In the genomic region with DNA sequence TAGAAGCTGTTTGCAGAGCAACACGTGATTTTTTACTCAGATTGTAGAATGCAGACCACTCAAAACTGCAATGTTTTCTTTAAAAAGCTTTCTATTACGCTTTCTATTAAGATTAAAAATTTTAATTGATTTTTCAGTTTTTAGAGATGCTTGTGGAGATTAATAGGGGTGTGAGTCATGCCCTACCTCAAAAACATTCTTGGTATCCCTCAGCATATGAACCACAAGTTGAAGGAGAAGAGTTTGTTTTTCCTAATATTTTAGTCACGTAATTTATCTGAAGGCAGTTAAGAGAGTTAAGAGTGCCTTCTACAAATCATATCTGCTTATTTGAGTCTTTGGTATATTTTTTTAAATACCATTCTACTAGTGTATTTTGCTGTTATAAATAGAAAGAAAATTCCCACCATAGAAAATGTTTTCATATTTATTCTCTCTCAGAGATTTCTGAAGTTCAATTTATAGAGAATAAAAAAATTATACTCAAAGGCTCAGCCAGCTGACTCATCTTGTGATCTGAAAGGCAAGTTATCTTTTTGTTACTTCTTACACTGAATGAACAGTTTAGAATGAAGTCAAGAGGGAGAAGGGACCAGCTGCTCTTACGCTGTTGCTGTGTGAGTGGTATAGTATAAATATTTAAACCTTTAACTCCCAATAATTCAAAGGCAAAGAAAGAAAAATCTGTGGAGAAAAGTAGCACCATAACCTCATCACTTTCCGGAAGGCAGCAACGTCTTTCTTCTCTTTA, we compare ENCODE assay signal across 13 cellular contexts. TPM values are rescaled to one million over a fixed set of nuclear protein-coding genes. Genes with fewer than 3 reads are reported as not detected.
DNase-seq lines count a peak whose midpoint lies in the region; ATAC-seq and TF ChIP-seq lines count a peak whose summit lies in the region.
"Had no signal": no experiment of that assay in that cellular context is flagged by ENCODE, and none has a peak within 500 bp of the region (broad histone marks: within the 10 kb centered on the region; RNA-seq: fewer than 3 reads in every experiment).

No MANE protein-coding gene starts in this region.

- no peaks in the 10 kb centered on the region for H4K20me1 ChIP-seq in IMR-90 (ENCODE audit: insufficient read depth, low read length)

- POLR2A ChIA-PET in CD8-positive, alpha-beta T cell (lab: Charles Lee): interaction anchor here (1.0 to 15.5 kb wide), 5 partner anchors 16 to 72 kb away, joined by 3 to 404 read pairs (median 18); no protein-coding TSS in a partner anchor
- POLR2A ChIA-PET in IMR-90 (lab: Charles Lee; ENCODE audit: unreplicated experiment): no interaction called here
- POLR2A ChIA-PET in activated naive CD8-positive, alpha-beta T cell treated with anti-CD3 and anti-CD28 coated beads, Interleukin-2, amount 10 ng/mL, durations not matched to agents 7 days and 5 days (lab: Charles Lee): interaction anchor here (0.9 to 3.1 kb wide), 7 partner anchors 9 to 71 kb away, joined by 3 to 25 read pairs (median 5); no protein-coding TSS in a partner anchor
- POLR2A ChIA-PET in naive thymus-derived CD8-positive, alpha-beta T cell (lab: Charles Lee): interaction anchor here (0.6 to 18.7 kb wide), 9 partner anchors 8 to 227 kb away, joined by 3 to 1085 read pairs (median 3); partner anchors contain the start of gene RIPOR2

- WGBS in IMR-90 (ENCODE audit: extremely low coverage in 2 of 2, insufficient read length in 1 of 2), 2 experiments: no CpG with 5 or more reads among the region's 6 CpGs
- WGBS in endodermal cell (ENCODE audit: insufficient coverage in 1 of 2, insufficient read length in 1 of 2), 2 experiments: 90% methylated on average over 3 of the region's 6 CpGs; no CpG with 5 or more reads in 1 of the 2 experiments
- 71% methylated on average over 6 of the region's 6 CpGs for WGBS in prostate gland

- H2AFZ ChIP-seq in IMR-90 (replicated peaks; ENCODE audit: low read length, poor library complexity): no peak overlapping the region

- no peak for TF ChIP-seq CTCF in CD8-positive, alpha-beta T cell (IDR thresholded peaks at IDR 0.05)
- TF ChIP-seq CTCF in IMR-90 (conservative IDR thresholded peaks at IDR 0.05; ENCODE audit: low read depth, low read length) (no peak), endodermal cell (conservative IDR thresholded peaks at IDR 0.05) (no peak), prostate gland (IDR thresholded peaks at IDR 0.05) (no peak)

- peaks cover 81% of the 10 kb centered on the region for H3K36me3 Mint-ChIP-seq in CD8-positive, alpha-beta T cell
- H3K36me3 Mint-ChIP-seq in activated naive CD8-positive, alpha-beta T cell treated with anti-CD3 and anti-CD28 coated beads, Interleukin-2, amount 10 ng/mL, durations not matched to agents 7 days and 5 days: peaks cover 33% of the 10 kb centered on the region
- H3K36me3 Mint-ChIP-seq in naive thymus-derived CD8-positive, alpha-beta T cell: peaks cover 50 to 85% (median 58%) of the 10 kb centered on the region in 3 donors
- H3K36me3 Mint-ChIP-seq in endodermal cell (ENCODE audit: low read depth): peaks cover 5% of the 10 kb centered on the region

- H4K8ac ChIP-seq in IMR-90 (ENCODE audit: low read depth in 2 of 2, low read length in 2 of 2): peak overlapping the region in 1 of 2 experiments; percentile 19; a peak in 1 of 4 replicates

- no peak overlapping the region for H2AK5ac ChIP-seq in IMR-90 (ENCODE audit: low read depth, low read length)

- BruUV-seq in IMR-90 (replicated peaks; lab: Mats Ljungman, UMichigan): no TSS peak

- peaks cover 73% of the 10 kb centered on the region for H3K4me1 ChIP-seq in CD8-positive, alpha-beta T cell (ENCODE audit: insufficient read depth, low read length)
- peaks cover 21% of the 10 kb centered on the region for H3K4me1 ChIP-seq in IMR-90 (ENCODE audit: control insufficient read depth, insufficient read depth, low read length)
- H3K4me1 ChIP-seq in endodermal cell (ENCODE audit: control insufficient read depth, insufficient read depth, low read length): peaks cover 26% of the 10 kb centered on the region
- H3K4me1 ChIP-seq in prostate gland (replicated peaks): no peaks in the 10 kb centered on the region

- H2BK5ac ChIP-seq in IMR-90 (ENCODE audit: low read depth, low read length, poor library complexity, severe bottlenecking): peak overlapping the region; percentile 61

- H3K4me3 ChIP-seq in CD8-positive, alpha-beta T cell (ENCODE audit: low read depth, low read length): peak overlapping the region; percentile 38
- H3K4me3 ChIP-seq in IMR-90 (ENCODE audit: insufficient read depth, low read depth, low read length) (no peak overlapping the region), endodermal cell (ENCODE audit: low read length) (no peak overlapping the region), prostate gland (no peak overlapping the region)
- H3K4me3 ChIP-seq: SK-N-MC had no signal

- H3K56ac ChIP-seq in IMR-90 (ENCODE audit: extremely low read depth, insufficient read depth, low read length): no peak overlapping the region; the same call in 1 of the 2 replicates

- intact Hi-C loops in CD8-positive, alpha-beta T cell (cut with DNase I, micrococcal nuclease): loop anchor here (1.0 to 10.0 kb wide), 2 partner anchors 21 to 1607 kb away; partner anchors contain the start of gene HMGN4 (in 1 of the 2)
- intact Hi-C loops in IMR-90 (cut with micrococcal nuclease): no loop called here
- intact Hi-C loops in prostate gland (cut with DNase I): no loop called here

- no peak for ATAC-seq in CD8-positive, alpha-beta T cell
- ATAC-seq in IMR-90 (ENCODE audit: low read depth): peak; percentile 81
- no peak for ATAC-seq in activated naive CD8-positive, alpha-beta T cell treated with anti-CD3 and anti-CD28 coated beads, Interleukin-2, amount 10 ng/mL, durations not matched to agents 7 days and 5 days (ENCODE audit: low read depth)
- no peak for ATAC-seq in naive thymus-derived CD8-positive, alpha-beta T cell

- peaks cover 13% of the 10 kb centered on the region for H3K9me1 ChIP-seq in IMR-90 (ENCODE audit: insufficient read depth, low read length)

- peak overlapping the region; percentile 95 for H3K27ac Mint-ChIP-seq in CD8-positive, alpha-beta T cell
- H3K27ac Mint-ChIP-seq in activated naive CD8-positive, alpha-beta T cell treated with anti-CD3 and anti-CD28 coated beads, Interleukin-2, amount 10 ng/mL, durations not matched to agents 7 days and 5 days: peak overlapping the region; percentile 97
- peak overlapping the region; percentile 87 to 98 (median 95) for H3K27ac Mint-ChIP-seq in naive thymus-derived CD8-positive, alpha-beta T cell
- no peak overlapping the region for H3K27ac Mint-ChIP-seq in endodermal cell

- H3K27me3 Mint-ChIP-seq in CD8-positive, alpha-beta T cell (ENCODE audit: low read depth): no peaks in the 10 kb centered on the region
- no peaks in the 10 kb centered on the region for H3K27me3 Mint-ChIP-seq in activated naive CD8-positive, alpha-beta T cell treated with anti-CD3 and anti-CD28 coated beads, Interleukin-2, amount 10 ng/mL, durations not matched to agents 7 days and 5 days
- H3K27me3 Mint-ChIP-seq in naive thymus-derived CD8-positive, alpha-beta T cell: no peaks in the 10 kb centered on the region
- no peaks in the 10 kb centered on the region for H3K27me3 Mint-ChIP-seq in endodermal cell (ENCODE audit: insufficient read depth)

- H2BK15ac ChIP-seq in IMR-90 (ENCODE audit: low read depth, low read length): no peak overlapping the region

- H3K4ac ChIP-seq in IMR-90 (ENCODE audit: low read depth, low read length): no peak overlapping the region; the same call in 1 of the 2 replicates

- no peak overlapping the region for H2AK9ac ChIP-seq in IMR-90 (replicated peaks; ENCODE audit: low read depth, low read length, poor library complexity)

- no peaks in the 10 kb centered on the region for H3K9me3 ChIP-seq in CD8-positive, alpha-beta T cell (ENCODE audit: low read length)
- no peaks in the 10 kb centered on the region for H3K9me3 ChIP-seq in IMR-90 (ENCODE audit: control insufficient read depth, insufficient read depth, low read length)
- no peaks in the 10 kb centered on the region for H3K9me3 ChIP-seq in endodermal cell (ENCODE audit: control insufficient read depth, low read length)
- H3K9me3 ChIP-seq in prostate gland: no peaks in the 10 kb centered on the region

- H3K79me1 ChIP-seq in IMR-90 (ENCODE audit: low read depth in 1 of 2, low read length in 2 of 2): no peaks in the 10 kb centered on the region

- TF ChIP-seq RAD21 in IMR-90 (IDR thresholded peaks at IDR 0.05; ENCODE audit: low read length): no peak

- peak overlapping the region; percentile 50 for H3K27ac ChIP-seq in CD8-positive, alpha-beta T cell (ENCODE audit: low read depth, low read length)
- H3K27ac ChIP-seq in IMR-90 (ENCODE audit: insufficient read depth, low read length) (peak overlapping the region; percentile 76; the same call in 1 of the 2 replicates), endodermal cell (ENCODE audit: low read depth, low read length) (no peak overlapping the region), prostate gland (no peak overlapping the region)
- H3K27ac ChIP-seq: SK-N-MC had no signal

- no peak for DNase-seq in CD8-positive, alpha-beta T cell
- DNase-seq in IMR-90: peak; percentile 93
- DNase-seq in activated naive CD8-positive, alpha-beta T cell treated with anti-CD3 and anti-CD28 coated beads, Interleukin-2, amount 10 ng/mL, durations not matched to agents 7 days and 5 days: no peak
- DNase-seq in naive thymus-derived CD8-positive, alpha-beta T cell: no peak
- no peak for DNase-seq in endodermal cell
- no peak for DNase-seq in prostate gland (ENCODE audit: low spot score)
- no peak for DNase-seq in iPS-NIHi11 (ENCODE audit: low spot score)
- DNase-seq in ecto neural progenitor cell (ENCODE audit: low spot score): no peak
- DNase-seq: caudate nucleus, DMS79 treated with DMSO at 0.1 percent for 48 hours, NCI-H526, nephron progenitor cell had no signal

- H2BK20ac ChIP-seq in IMR-90 (ENCODE audit: low read depth, low read length): peak overlapping the region; percentile 11; the same call in 1 of the 2 replicates

- no peak overlapping the region for H3K9ac ChIP-seq in IMR-90 (ENCODE audit: low read depth, low read length)
- no peak overlapping the region for H3K9ac ChIP-seq in endodermal cell (ENCODE audit: extremely low read depth, low read length, poor library complexity, severe bottlenecking)

- H3K4me3 Mint-ChIP-seq in CD8-positive, alpha-beta T cell: peak overlapping the region; percentile 97
- peak overlapping the region; percentile 99 for H3K4me3 Mint-ChIP-seq in activated naive CD8-positive, alpha-beta T cell treated with anti-CD3 and anti-CD28 coated beads, Interleukin-2, amount 10 ng/mL, durations not matched to agents 7 days and 5 days
- peak overlapping the region; percentile 81 to 99 (median 98) for H3K4me3 Mint-ChIP-seq in naive thymus-derived CD8-positive, alpha-beta T cell
- no peak overlapping the region for H3K4me3 Mint-ChIP-seq in endodermal cell
- H3K4me3 Mint-ChIP-seq: nephron progenitor cell had no signal

- no peak overlapping the region for H4K91ac ChIP-seq in IMR-90 (ENCODE audit: insufficient read depth, low read depth, low read length)

- H3K4me2 ChIP-seq in IMR-90 (ENCODE audit: low read depth, low read length): peak overlapping the region; percentile 66

- dilution Hi-C loops in IMR-90 (cut with HindIII; ENCODE audit: low sequenced_read_pairs, unreplicated experiment): no loop called here

- CTCF ChIA-PET in CD8-positive, alpha-beta T cell (lab: Charles Lee): interaction anchor here (0.7 to 10.6 kb wide), 9 partner anchors 16 to 90 kb away, joined by 3 to 161 read pairs (median 3); no protein-coding TSS in a partner anchor
- CTCF ChIA-PET in IMR-90 (lab: Yijun Ruan, JAX): interaction anchor here (0.7 kb wide), 1 partner anchor 17 kb away, joined by 8 read pairs; no protein-coding TSS in a partner anchor

- peak overlapping the region; percentile 65; the same call in 1 of the 2 replicates for H2BK120ac ChIP-seq in IMR-90 (ENCODE audit: low read depth, low read length)

- H3K14ac ChIP-seq in IMR-90 (replicated peaks; ENCODE audit: low read depth, low read length): no peak overlapping the region

- peaks cover 82% of the 10 kb centered on the region for H3K4me1 Mint-ChIP-seq in CD8-positive, alpha-beta T cell (ENCODE audit: low read depth)
- H3K4me1 Mint-ChIP-seq in activated naive CD8-positive, alpha-beta T cell treated with anti-CD3 and anti-CD28 coated beads, Interleukin-2, amount 10 ng/mL, durations not matched to agents 7 days and 5 days: peaks cover 65% of the 10 kb centered on the region
- H3K4me1 Mint-ChIP-seq in naive thymus-derived CD8-positive, alpha-beta T cell: peaks cover 38 to 90% (median 73%) of the 10 kb centered on the region in 4 donors
- H3K4me1 Mint-ChIP-seq in endodermal cell: peaks cover 60% of the 10 kb centered on the region

- H3K9me3 Mint-ChIP-seq in CD8-positive, alpha-beta T cell: no peaks in the 10 kb centered on the region
- H3K9me3 Mint-ChIP-seq in activated naive CD8-positive, alpha-beta T cell treated with anti-CD3 and anti-CD28 coated beads, Interleukin-2, amount 10 ng/mL, durations not matched to agents 7 days and 5 days: peaks cover 6% of the 10 kb centered on the region
- H3K9me3 Mint-ChIP-seq in naive thymus-derived CD8-positive, alpha-beta T cell: peaks cover 0 to 10% (median 3%) of the 10 kb centered on the region in 9 donors
- peaks cover 6% of the 10 kb centered on the region for H3K9me3 Mint-ChIP-seq in endodermal cell

- TF ChIP-seq POLR2A in IMR-90 (IDR thresholded peaks at IDR 0.05; ENCODE audit: low read depth, low read length): no peak
- no peak for TF ChIP-seq POLR2A in prostate gland (IDR thresholded peaks at IDR 0.05)

- H3K18ac ChIP-seq in IMR-90 (ENCODE audit: low read depth, low read length): peak overlapping the region; percentile 94

- H3K23ac ChIP-seq in IMR-90 (ENCODE audit: low read depth, low read length): no peak overlapping the region

- H3K36me3 ChIP-seq in CD8-positive, alpha-beta T cell (ENCODE audit: insufficient read depth, low read length): peaks cover 21% of the 10 kb centered on the region
- H3K36me3 ChIP-seq in IMR-90 (ENCODE audit: control insufficient read depth, insufficient read depth, low read length) (no peaks in the 10 kb centered on the region), endodermal cell (ENCODE audit: control insufficient read depth, insufficient read depth, low read length) (no peaks in the 10 kb centered on the region), prostate gland (no peaks in the 10 kb centered on the region)

- in situ Hi-C loops in IMR-90 (cut with MboI; ENCODE audit: low sequenced_read_pairs): no loop called here

- no peaks in the 10 kb centered on the region for H3K27me3 ChIP-seq in CD8-positive, alpha-beta T cell (ENCODE audit: insufficient read depth, low read length)
- H3K27me3 ChIP-seq in IMR-90 (ENCODE audit: control insufficient read depth, insufficient read depth, low read length) (no peaks in the 10 kb centered on the region), endodermal cell (ENCODE audit: control insufficient read depth, insufficient read depth, low read length, poor library complexity, severe bottlenecking) (no peaks in the 10 kb centered on the region), prostate gland (replicated peaks; ENCODE audit: insufficient read depth) (no peaks in the 10 kb centered on the region)

- peak overlapping the region; percentile 71; the same call in 1 of the 2 replicates for H4K5ac ChIP-seq in IMR-90 (ENCODE audit: low read depth, low read length)

RNA-seq across cellular contexts. Expression of gene RIPOR2, which starts 7.6 kb away (rescaled TPM):
- 10 to 100 TPM; 92.5 to 93.2 TPM for total RNA-seq in CD8-positive, alpha-beta T cell
- total RNA-seq in IMR-90 (2012; rRNA removed) (0.83 and 1.1 TPM in 2 replicates), endodermal cell (10 to 100 TPM in 1 of 2 donors, 1 to 10 TPM in 1; 9.3 to 10.4 TPM), prostate gland (10 to 100 TPM; 16.1 to 23.7 TPM)
- 0.87 and 1.2 TPM in 2 replicates for polyA plus RNA-seq in IMR-90 (2012; rRNA removed)
- polyA plus RNA-seq in IMR-90 (2012; cell fraction: cytosol; rRNA removed): 0.71 and 0.74 TPM in 2 replicates
- polyA plus RNA-seq in IMR-90 (2012; cell fraction: nucleus; rRNA removed; ENCODE audit: low replicate concordance): 0.82 and 2.2 TPM in 2 replicates
- total RNA-seq in activated naive CD8-positive, alpha-beta T cell treated with anti-CD3 and anti-CD28 coated beads, Interleukin-2, amount 10 ng/mL, durations not matched to agents 7 days and 5 days: 100 to 1,000 TPM; 181 to 195 TPM
- total RNA-seq in naive thymus-derived CD8-positive, alpha-beta T cell: 100 to 1,000 TPM; 511 to 531 TPM
- polyA plus RNA-seq in naive thymus-derived CD8-positive, alpha-beta T cell: 100 to 1,000 TPM; 413 to 542 (median 468) TPM
- polyA plus RNA-seq in endodermal cell (2013, experiment 1 of 2): 7.0 TPM
- polyA plus RNA-seq in endodermal cell (2013, experiment 2 of 2): 6.5 TPM

Comparison
In these comparisons a context has a peak if more than half of its experiments do, and no peak if none do; other contexts are left out.
1. H3K27ac ChIP-seq: peak in CD8-positive, alpha-beta T cell (single experiment) and IMR-90 (single experiment); none in endodermal cell (single experiment) and prostate gland (0 of 2).
2. intact Hi-C loops: an anchor here in CD8-positive, alpha-beta T cell (1.0 to 10.0 kb wide); none called in IMR-90 and prostate gland.